ENCODE assay signal across 9 cellular contexts in the genomic region with DNA sequence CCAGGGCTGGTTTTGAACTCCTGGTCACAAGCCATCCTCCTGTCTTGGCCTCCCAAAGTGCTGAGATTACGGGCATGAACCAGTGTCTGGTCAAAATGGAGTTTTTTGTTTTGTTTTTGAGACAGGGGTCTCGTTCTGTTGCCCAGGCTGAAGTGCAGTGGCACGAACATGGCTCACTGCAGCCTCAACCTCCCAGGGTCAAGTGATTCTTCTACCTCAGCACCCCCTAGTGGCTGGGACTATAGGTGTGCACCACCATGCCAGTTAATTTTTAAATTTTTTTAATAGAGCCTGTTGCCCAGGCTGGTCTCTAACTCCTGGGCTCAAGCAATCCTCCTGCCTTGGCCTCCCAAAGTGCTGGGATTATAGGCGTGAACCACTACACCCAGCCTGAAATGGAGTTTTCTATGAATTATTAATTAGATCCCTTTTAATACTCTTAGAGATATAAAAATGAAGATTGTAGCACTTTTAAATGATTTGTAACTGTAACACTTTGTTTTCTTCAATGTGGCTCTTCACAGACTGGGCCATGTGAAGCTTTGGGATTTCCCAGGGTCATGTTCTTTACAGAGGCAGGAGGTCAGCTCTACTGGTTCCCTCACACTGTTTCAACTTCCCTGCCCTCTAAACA. TPM values are rescaled to one million over a fixed set of nuclear protein-coding genes. Genes with fewer than 3 reads are reported as not detected.
DNase-seq lines count a peak whose midpoint lies in the region; ATAC-seq and TF ChIP-seq lines count a peak whose summit lies in the region.
"Had no signal": no experiment of that assay in that cellular context is flagged by ENCODE, and none has a peak within 500 bp of the region (broad histone marks: within the 10 kb centered on the region; RNA-seq: fewer than 3 reads in every experiment).

No MANE protein-coding gene starts in this region.

- CTCF ChIA-PET in Caco-2 (lab: Charles Lee): interaction anchor here (0.5 kb wide), 1 partner anchor 199 kb away, joined by 3 read pairs; no protein-coding TSS in a partner anchor

- H3K4me1 Mint-ChIP-seq in Caco-2 (ENCODE audit: low read depth, unreplicated experiment): no peaks in the 10 kb centered on the region

- H3K36me3 ChIP-seq in Caco-2 (ENCODE audit: control insufficient read depth, insufficient read depth, low read length) (no peaks in the 10 kb centered on the region), lower lobe of right lung (no peaks in the 10 kb centered on the region)

- BruUV-seq in Caco-2 (replicated peaks; lab: Mats Ljungman, UMichigan): no TSS peak

- H3K36me3 Mint-ChIP-seq in Caco-2 (ENCODE audit: insufficient read depth, unreplicated experiment): no peaks in the 10 kb centered on the region

- no peak overlapping the region for H3K27ac Mint-ChIP-seq in Caco-2 (ENCODE audit: unreplicated experiment)
- H3K27ac Mint-ChIP-seq: IgD-negative memory B cell had no signal

- intact Hi-C loops in Caco-2 (cut with micrococcal nuclease; ENCODE audit: unreplicated experiment): loop anchor here (1.0 kb wide), 1 partner anchor 60 kb away; no protein-coding TSS in a partner anchor
- intact Hi-C loops in lower lobe of right lung (cut with DNase I): no loop called here

- H3K4me1 ChIP-seq in Caco-2 (no peaks in the 10 kb centered on the region), lower lobe of right lung (peaks cover 44% of the 10 kb centered on the region)

- in situ Hi-C loops in astrocyte of the spinal cord (cut with HindIII; ENCODE audit: low sequenced_read_pairs): no loop called here

- peak in 1 of 2 experiments; percentile 42 for DNase-seq in Caco-2
- peak; percentile 60 for DNase-seq in HT1080 (ENCODE audit: low read depth)
- DNase-seq in astrocyte of the spinal cord (ENCODE audit: low read depth, low spot score): no peak
- DNase-seq in lower lobe of right lung: no peak
- no peak for DNase-seq in NCI-H526 treated with DMSO at 0.1 percent for 48 hours (lab: John Stamatoyannopoulos, UW)
- DNase-seq in NCI-H2081 (lab: John Stamatoyannopoulos, UW): no peak
- no peak for DNase-seq in NCI-H2227 (lab: John Stamatoyannopoulos, UW; ENCODE audit: unreplicated experiment)

- TF ChIP-seq CTCF in Caco-2 (IDR thresholded peaks at IDR 0.05; ENCODE audit: insufficient read depth in 1 of 2, low read depth in 1 of 2, low read length in 1 of 2, severe bottlenecking in 1 of 2, unreplicated experiment in 1 of 2) (peak; percentile 30 to 38), astrocyte of the spinal cord (IDR thresholded peaks at IDR 0.05; ENCODE audit: low read depth, low read length) (peak; percentile 53), lower lobe of right lung (IDR thresholded peaks at IDR 0.05) (peak; percentile 61)

- H3K27me3 ChIP-seq in Caco-2 (replicated peaks; ENCODE audit: control insufficient read depth, insufficient read depth, low read length) (no peaks in the 10 kb centered on the region), lower lobe of right lung (ENCODE audit: low read depth) (no peaks in the 10 kb centered on the region)

- H3K27me3 Mint-ChIP-seq in Caco-2 (ENCODE audit: insufficient read depth, unreplicated experiment): no peaks in the 10 kb centered on the region
- H3K27me3 Mint-ChIP-seq: IgD-negative memory B cell had no signal

- H3K4me3 ChIP-seq in Caco-2 (ENCODE audit: low read depth, low read length): no peak overlapping the region
- H3K4me3 ChIP-seq in astrocyte of the spinal cord (ENCODE audit: low read depth, low read length): no peak overlapping the region
- no peak overlapping the region for H3K4me3 ChIP-seq in lower lobe of right lung

- H3K27ac ChIP-seq in lower lobe of right lung: peak overlapping the region; percentile 22

- no peaks in the 10 kb centered on the region for H3K9me3 Mint-ChIP-seq in Caco-2 (ENCODE audit: unreplicated experiment)
- H3K9me3 Mint-ChIP-seq: IgD-negative memory B cell had no signal

- ATAC-seq in lower lobe of right lung (peak; percentile 65 to 76), HG02798 (IDR thresholded peaks at IDR 0.05; ENCODE audit: poor library complexity, unreplicated experiment) (no peak)

- POLR2A ChIA-PET in Caco-2 (lab: Charles Lee): no interaction called here

- no peaks in the 10 kb centered on the region for H3K9me3 ChIP-seq in Caco-2
- no peaks in the 10 kb centered on the region for H3K9me3 ChIP-seq in lower lobe of right lung

- H3K4me3 Mint-ChIP-seq in Caco-2 (ENCODE audit: unreplicated experiment): no peak overlapping the region
- H3K4me3 Mint-ChIP-seq: IgD-negative memory B cell had no signal

RNA-seq across cellular contexts. Expression of a gene that starts 32.6 kb away (rescaled TPM):
- total RNA-seq in Caco-2 (2022) (16.1 and 22.7 TPM in 2 replicates), lower lobe of right lung (904 TPM)
- 955 and 1,238 TPM in 2 replicates for total RNA-seq in HT1080 (2014; rRNA removed; shearing (Covaris generic))
- polyA plus RNA-seq in HT1080 (2015; cell fraction: cytosol; rRNA removed): 969 and 1,116 TPM in 2 replicates
- 1,737 and 2,034 TPM in 2 replicates for polyA plus RNA-seq in HT1080 (2015; cell fraction: nucleus; rRNA removed)

RNA-seq across cellular contexts. Expression of a gene that starts 39.1 kb away (rescaled TPM):
- total RNA-seq in Caco-2 (2022) (135 and 139 TPM in 2 replicates), lower lobe of right lung (68.2 TPM)
- total RNA-seq in HT1080 (2014; rRNA removed; shearing (Covaris generic)): 208 and 248 TPM in 2 replicates
- 244 and 384 TPM in 2 replicates for polyA plus RNA-seq in HT1080 (2015; cell fraction: cytosol; rRNA removed)
- 117 and 127 TPM in 2 replicates for polyA plus RNA-seq in HT1080 (2015; cell fraction: nucleus; rRNA removed)

RNA-seq across cellular contexts. Expression of a gene that starts 52.4 kb away (rescaled TPM):
- total RNA-seq in Caco-2 (2022): 291 and 329 TPM in 2 replicates
- total RNA-seq in HT1080 (2014; rRNA removed; shearing (Covaris generic)): 295 and 342 TPM in 2 replicates
- polyA plus RNA-seq in HT1080 (2015; cell fraction: cytosol; rRNA removed): 151 and 163 TPM in 2 replicates
- polyA plus RNA-seq in HT1080 (2015; cell fraction: nucleus; rRNA removed): 289 and 320 TPM in 2 replicates
- 148 TPM for total RNA-seq in lower lobe of right lung

Comparison
In these comparisons a context has a peak if more than half of its experiments do, and no peak if none do; other contexts are left out.
1. RNA of a gene that starts 32.6 kb away (total RNA-seq): 955 to 1,238 TPM in HT1080 and 904 TPM in lower lobe of right lung (single experiment); 16.1 to 22.7 TPM in Caco-2; every median in the first group is over 10 times any median in the second.
2. Peak in every context shown above with its lines, with median percentiles within 50 percentile points of each other: CTCF ChIP-seq.